In the genomic region with DNA sequence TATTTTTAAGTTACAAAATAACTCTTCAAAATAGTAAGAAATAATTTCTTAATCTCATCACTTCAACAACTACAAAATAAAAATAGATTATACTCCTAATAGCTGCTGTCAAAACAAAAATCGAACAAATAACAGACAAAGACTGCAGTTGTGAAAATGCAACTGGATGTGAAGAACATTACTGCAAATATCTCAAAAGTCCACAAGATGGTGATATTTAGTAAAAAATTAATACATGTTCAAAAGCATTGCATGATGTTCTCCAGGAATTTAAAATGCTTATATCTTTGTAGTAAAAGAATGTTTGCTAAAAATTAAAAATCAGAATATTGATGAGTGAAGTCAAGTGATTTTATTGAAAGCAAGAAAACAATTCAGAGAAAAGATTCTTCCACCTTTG, we compare ENCODE assay signal across 2 cellular contexts.
TF ChIP-seq lines count a peak whose summit lies in the region.

No MANE protein-coding gene starts in this region.

TF ChIP-seq in liver, 16 proteins besides CTCF, POLR2A, EP300 and RAD21:
- TF ChIP-seq, protein P1, sequence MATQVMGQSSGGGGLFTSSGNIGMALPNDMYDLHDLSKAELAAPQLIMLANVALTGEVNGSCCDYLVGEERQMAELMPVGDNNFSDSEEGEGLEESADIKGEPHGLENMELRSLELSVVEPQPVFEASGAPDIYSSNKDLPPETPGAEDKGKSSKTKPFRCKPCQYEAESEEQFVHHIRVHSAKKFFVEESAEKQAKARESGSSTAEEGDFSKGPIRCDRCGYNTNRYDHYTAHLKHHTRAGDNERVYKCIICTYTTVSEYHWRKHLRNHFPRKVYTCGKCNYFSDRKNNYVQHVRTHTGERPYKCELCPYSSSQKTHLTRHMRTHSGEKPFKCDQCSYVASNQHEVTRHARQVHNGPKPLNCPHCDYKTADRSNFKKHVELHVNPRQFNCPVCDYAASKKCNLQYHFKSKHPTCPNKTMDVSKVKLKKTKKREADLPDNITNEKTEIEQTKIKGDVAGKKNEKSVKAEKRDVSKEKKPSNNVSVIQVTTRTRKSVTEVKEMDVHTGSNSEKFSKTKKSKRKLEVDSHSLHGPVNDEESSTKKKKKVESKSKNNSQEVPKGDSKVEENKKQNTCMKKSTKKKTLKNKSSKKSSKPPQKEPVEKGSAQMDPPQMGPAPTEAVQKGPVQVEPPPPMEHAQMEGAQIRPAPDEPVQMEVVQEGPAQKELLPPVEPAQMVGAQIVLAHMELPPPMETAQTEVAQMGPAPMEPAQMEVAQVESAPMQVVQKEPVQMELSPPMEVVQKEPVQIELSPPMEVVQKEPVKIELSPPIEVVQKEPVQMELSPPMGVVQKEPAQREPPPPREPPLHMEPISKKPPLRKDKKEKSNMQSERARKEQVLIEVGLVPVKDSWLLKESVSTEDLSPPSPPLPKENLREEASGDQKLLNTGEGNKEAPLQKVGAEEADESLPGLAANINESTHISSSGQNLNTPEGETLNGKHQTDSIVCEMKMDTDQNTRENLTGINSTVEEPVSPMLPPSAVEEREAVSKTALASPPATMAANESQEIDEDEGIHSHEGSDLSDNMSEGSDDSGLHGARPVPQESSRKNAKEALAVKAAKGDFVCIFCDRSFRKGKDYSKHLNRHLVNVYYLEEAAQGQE (IDR thresholded peaks at IDR 0.05): no peak
- TF ChIP-seq, protein P2, sequence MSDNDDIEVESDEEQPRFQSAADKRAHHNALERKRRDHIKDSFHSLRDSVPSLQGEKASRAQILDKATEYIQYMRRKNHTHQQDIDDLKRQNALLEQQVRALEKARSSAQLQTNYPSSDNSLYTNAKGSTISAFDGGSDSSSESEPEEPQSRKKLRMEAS (IDR thresholded peaks at IDR 0.05): no peak
- TF ChIP-seq HNF4G (IDR thresholded peaks at IDR 0.05): no peak

TF ChIP-seq in WTC11, 78 proteins besides CTCF, POLR2A, EP300 and RAD21 (continued from another document):
- TF ChIP-seq, protein P3, sequence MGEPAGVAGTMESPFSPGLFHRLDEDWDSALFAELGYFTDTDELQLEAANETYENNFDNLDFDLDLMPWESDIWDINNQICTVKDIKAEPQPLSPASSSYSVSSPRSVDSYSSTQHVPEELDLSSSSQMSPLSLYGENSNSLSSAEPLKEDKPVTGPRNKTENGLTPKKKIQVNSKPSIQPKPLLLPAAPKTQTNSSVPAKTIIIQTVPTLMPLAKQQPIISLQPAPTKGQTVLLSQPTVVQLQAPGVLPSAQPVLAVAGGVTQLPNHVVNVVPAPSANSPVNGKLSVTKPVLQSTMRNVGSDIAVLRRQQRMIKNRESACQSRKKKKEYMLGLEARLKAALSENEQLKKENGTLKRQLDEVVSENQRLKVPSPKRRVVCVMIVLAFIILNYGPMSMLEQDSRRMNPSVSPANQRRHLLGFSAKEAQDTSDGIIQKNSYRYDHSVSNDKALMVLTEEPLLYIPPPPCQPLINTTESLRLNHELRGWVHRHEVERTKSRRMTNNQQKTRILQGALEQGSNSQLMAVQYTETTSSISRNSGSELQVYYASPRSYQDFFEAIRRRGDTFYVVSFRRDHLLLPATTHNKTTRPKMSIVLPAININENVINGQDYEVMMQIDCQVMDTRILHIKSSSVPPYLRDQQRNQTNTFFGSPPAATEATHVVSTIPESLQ (CRISPR knock-in tag; IDR thresholded peaks at IDR 0.05): no peak
- no peak for TF ChIP-seq ZNF263 (CRISPR knock-in tag; IDR thresholded peaks at IDR 0.05; ENCODE audit: low read depth)
- no peak for TF ChIP-seq ARID4B (CRISPR knock-in tag; IDR thresholded peaks at IDR 0.05; ENCODE audit: borderline replicate concordance)
- TF ChIP-seq TEAD4 (CRISPR knock-in tag; IDR thresholded peaks at IDR 0.05): no peak
- TF ChIP-seq GRHL2 (CRISPR knock-in tag; IDR thresholded peaks at IDR 0.05; ENCODE audit: insufficient replicate concordance, severe bottlenecking): no peak
- no peak for TF ChIP-seq MYBL2 (CRISPR knock-in tag; IDR thresholded peaks at IDR 0.05)
- TF ChIP-seq PRDM15 (CRISPR knock-in tag; IDR thresholded peaks at IDR 0.05): no peak
- TF ChIP-seq TEAD1 (CRISPR knock-in tag; IDR thresholded peaks at IDR 0.05): no peak
- no peak for TF ChIP-seq FOXP1 (CRISPR knock-in tag; IDR thresholded peaks at IDR 0.05; ENCODE audit: borderline replicate concordance)
